Comparison of ENCODE assay signal across 15 cellular contexts in the genomic region with DNA sequence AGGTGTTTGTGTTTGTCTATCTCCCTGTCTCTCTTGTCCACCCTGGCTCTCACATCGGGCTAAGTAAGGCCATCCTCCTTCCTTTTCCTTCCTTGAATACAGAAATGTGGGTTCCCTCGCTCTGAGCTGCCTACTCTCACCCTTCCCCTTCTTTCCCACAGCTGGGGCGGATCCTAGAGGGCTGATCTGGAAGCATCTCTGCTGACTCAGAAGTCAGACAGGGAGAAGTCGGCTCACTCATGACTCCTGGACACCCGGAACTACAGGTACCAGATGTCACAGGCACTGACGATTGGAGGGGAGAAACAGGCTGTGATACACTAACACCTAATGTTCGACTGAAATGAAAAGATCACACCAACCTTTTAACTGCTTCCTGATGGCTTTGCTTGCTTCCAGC.
"Had no signal": no experiment of that assay in that cellular context is flagged by ENCODE, and none has a peak within 500 bp of the region (broad histone marks: within the 10 kb centered on the region; RNA-seq: fewer than 3 reads in every experiment).

No MANE protein-coding gene starts in this region.

- H3K27me3 ChIP-seq: gastroesophageal sphincter had no signal

- H3K4me1 ChIP-seq: gastroesophageal sphincter, heart left ventricle, left ventricle myocardium inferior had no signal

- H3K27ac ChIP-seq: gastroesophageal sphincter, heart left ventricle, left ventricle myocardium inferior, WERI-Rb-1 had no signal

- H3K36me3 ChIP-seq: gastroesophageal sphincter, WERI-Rb-1 had no signal

- H3K4me3 ChIP-seq: gastroesophageal sphincter, heart left ventricle, left ventricle myocardium inferior had no signal

- DNase-seq: activated CD4-positive, alpha-beta T cell treated with anti-CD3 and anti-CD28 coated beads for 36 hours; activated CD4-positive, alpha-beta T cell treated with anti-CD3 and anti-CD28 coated beads, Interleukin-2, amount 50 U/mL, for 48 hours; activated gamma-delta T cell; amniotic stem cell; erythroblast; heart left ventricle; kidney glomerular epithelial cell; left ventricle myocardium inferior; mammary epithelial cell; occipital lobe; stimulated activated CD4-positive, alpha-beta T cell treated with anti-CD3 and anti-CD28 coated beads, Interleukin-2, amount 100 ng/mL, for 24 hours; stimulated activated naive CD8-positive, alpha-beta T cell treated with anti-CD3 and anti-CD28 coated beads, Interleukin-15, Interleukin-2, amounts not matched to agents 100 U/mL and 50 U/mL, for 24 hours; T-helper 2 cell; WERI-Rb-1 had no signal

- H3K9me3 ChIP-seq: gastroesophageal sphincter, heart left ventricle, left ventricle myocardium inferior had no signal
